2 cellular contexts compared by ENCODE assay signal in genomic region chr10:51638737-51639136, GRCh38.
TF ChIP-seq lines count a peak whose summit lies in the region.

No MANE protein-coding gene starts in this region.

TF ChIP-seq in SK-N-SH, 30 proteins besides CTCF, POLR2A, EP300 and RAD21 (continued from another document):
- TF ChIP-seq ZBTB33 (IDR thresholded peaks at IDR 0.05; ENCODE audit: borderline replicate concordance, low read depth) (no peak), FOXM1 (IDR thresholded peaks at IDR 0.05; ENCODE audit: low read depth) (no peak), FOXJ3 (CRISPR knock-in tag; IDR thresholded peaks at IDR 0.05) (no peak), TAF1 (IDR thresholded peaks at IDR 0.05; ENCODE audit: borderline replicate concordance, low read depth, low read length) (no peak), FOSL2 (IDR thresholded peaks at IDR 0.05; ENCODE audit: borderline replicate concordance, low read depth) (no peak), RXRA (IDR thresholded peaks at IDR 0.05; ENCODE audit: borderline replicate concordance, low read depth) (no peak), POLR2AphosphoS5 (IDR thresholded peaks at IDR 0.05; ENCODE audit: low read depth, low read length) (no peak), NFIC (IDR thresholded peaks at IDR 0.05; ENCODE audit: borderline replicate concordance) (no peak), EZH2phosphoT487 (IDR thresholded peaks at IDR 0.05; ENCODE audit: borderline replicate concordance, low read depth) (no peak)
- TF ChIP-seq, protein P1, sequence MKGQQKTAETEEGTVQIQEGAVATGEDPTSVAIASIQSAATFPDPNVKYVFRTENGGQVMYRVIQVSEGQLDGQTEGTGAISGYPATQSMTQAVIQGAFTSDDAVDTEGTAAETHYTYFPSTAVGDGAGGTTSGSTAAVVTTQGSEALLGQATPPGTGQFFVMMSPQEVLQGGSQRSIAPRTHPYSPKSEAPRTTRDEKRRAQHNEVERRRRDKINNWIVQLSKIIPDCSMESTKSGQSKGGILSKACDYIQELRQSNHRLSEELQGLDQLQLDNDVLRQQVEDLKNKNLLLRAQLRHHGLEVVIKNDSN (IDR thresholded peaks at IDR 0.05; ENCODE audit: borderline replicate concordance, low read depth), result no peak
- TF ChIP-seq, protein P2, sequence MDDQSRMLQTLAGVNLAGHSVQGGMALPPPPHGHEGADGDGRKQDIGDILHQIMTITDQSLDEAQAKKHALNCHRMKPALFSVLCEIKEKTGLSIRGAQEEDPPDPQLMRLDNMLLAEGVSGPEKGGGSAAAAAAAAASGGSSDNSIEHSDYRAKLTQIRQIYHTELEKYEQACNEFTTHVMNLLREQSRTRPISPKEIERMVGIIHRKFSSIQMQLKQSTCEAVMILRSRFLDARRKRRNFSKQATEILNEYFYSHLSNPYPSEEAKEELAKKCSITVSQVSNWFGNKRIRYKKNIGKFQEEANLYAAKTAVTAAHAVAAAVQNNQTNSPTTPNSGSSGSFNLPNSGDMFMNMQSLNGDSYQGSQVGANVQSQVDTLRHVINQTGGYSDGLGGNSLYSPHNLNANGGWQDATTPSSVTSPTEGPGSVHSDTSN (IDR thresholded peaks at IDR 0.05), result no peak

TF ChIP-seq in SK-N-SH treated with all-trans-retinoic acid at 6 μM for 48 hours, 23 proteins besides CTCF, POLR2A, EP300 and RAD21 (continued from another document):
- TF ChIP-seq, protein P3, sequence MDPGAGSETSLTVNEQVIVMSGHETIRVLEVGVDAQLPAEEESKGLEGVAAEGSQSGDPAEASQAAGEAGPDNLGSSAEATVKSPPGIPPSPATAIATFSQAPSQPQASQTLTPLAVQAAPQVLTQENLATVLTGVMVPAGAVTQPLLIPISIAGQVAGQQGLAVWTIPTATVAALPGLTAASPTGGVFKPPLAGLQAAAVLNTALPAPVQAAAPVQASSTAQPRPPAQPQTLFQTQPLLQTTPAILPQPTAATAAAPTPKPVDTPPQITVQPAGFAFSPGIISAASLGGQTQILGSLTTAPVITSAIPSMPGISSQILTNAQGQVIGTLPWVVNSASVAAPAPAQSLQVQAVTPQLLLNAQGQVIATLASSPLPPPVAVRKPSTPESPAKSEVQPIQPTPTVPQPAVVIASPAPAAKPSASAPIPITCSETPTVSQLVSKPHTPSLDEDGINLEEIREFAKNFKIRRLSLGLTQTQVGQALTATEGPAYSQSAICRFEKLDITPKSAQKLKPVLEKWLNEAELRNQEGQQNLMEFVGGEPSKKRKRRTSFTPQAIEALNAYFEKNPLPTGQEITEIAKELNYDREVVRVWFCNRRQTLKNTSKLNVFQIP (CRISPR knock-in tag; IDR thresholded peaks at IDR 0.05; ENCODE audit: borderline replicate concordance, low read depth), result no peak
TF ChIP-seq in SK-N-SH treated with all-trans-retinoic acid at 6 μM for 48 hours: peak in this region for 0.
